33 cellular contexts compared by ENCODE assay signal in the genomic region with DNA sequence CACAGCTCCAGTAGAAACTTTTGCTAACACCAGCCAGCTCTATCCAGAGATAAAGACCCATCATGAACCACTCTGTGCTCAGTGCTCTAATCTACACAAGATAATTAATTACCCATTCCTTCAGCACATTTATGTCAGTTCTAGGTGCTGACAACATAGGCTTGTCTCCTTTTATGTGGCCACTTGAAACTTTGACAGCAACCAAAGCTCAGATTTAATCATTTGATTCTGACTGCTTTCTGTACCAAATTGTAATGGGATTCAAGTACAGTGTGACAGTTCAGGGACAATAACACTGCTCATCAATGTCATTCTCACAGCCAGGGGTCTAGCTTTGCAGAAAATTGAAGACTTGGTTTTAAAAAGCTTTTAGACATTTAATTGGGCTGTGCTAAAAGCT.
"Had no signal": no experiment of that assay in that cellular context is flagged by ENCODE, and none has a peak within 500 bp of the region (broad histone marks: within the 10 kb centered on the region; RNA-seq: fewer than 3 reads in every experiment).

No MANE protein-coding gene starts in this region.

- H3K36me3 Mint-ChIP-seq: activated naive CD4-positive, alpha-beta T cell treated with anti-CD3 and anti-CD28 coated beads, Interleukin-2, amount 10 ng/mL, durations not matched to agents 7 days and 5 days; activated naive CD8-positive, alpha-beta T cell treated with anti-CD3 and anti-CD28 coated beads for 36 hours; IgD-negative memory B cell; T-cell had no signal

- H3K4me3 Mint-ChIP-seq: activated CD8-positive, alpha-beta T cell treated with anti-CD3 and anti-CD28 coated beads for 36 hours; activated naive CD4-positive, alpha-beta T cell treated with anti-CD3 and anti-CD28 coated beads, Interleukin-2, amount 10 ng/mL, durations not matched to agents 7 days and 5 days; activated naive CD8-positive, alpha-beta T cell treated with anti-CD3 and anti-CD28 coated beads for 36 hours; activated T-cell treated with anti-CD3 and anti-CD28 coated beads, Interleukin-2, amount 50 U/mL, for 72 hours; IgD-negative memory B cell; T-cell had no signal

- H3K4me1 Mint-ChIP-seq: activated naive CD4-positive, alpha-beta T cell treated with anti-CD3 and anti-CD28 coated beads, Interleukin-2, amount 10 ng/mL, durations not matched to agents 7 days and 5 days; activated naive CD8-positive, alpha-beta T cell treated with anti-CD3 and anti-CD28 coated beads for 36 hours; IgD-negative memory B cell; T-cell had no signal

- H3K27me3 Mint-ChIP-seq: activated CD8-positive, alpha-beta T cell treated with anti-CD3 and anti-CD28 coated beads for 36 hours had no signal

- H3K9me3 Mint-ChIP-seq: activated CD8-positive, alpha-beta T cell treated with anti-CD3 and anti-CD28 coated beads for 36 hours; activated T-cell treated with anti-CD3 and anti-CD28 coated beads, Interleukin-2, amount 50 U/mL, for 72 hours; IgD-negative memory B cell had no signal

- ATAC-seq: activated CD8-positive, alpha-beta T cell treated with anti-CD3 and anti-CD28 coated beads for 36 hours; activated T-cell treated with anti-CD3 and anti-CD28 coated beads, Interleukin-2, amount 50 U/mL, for 72 hours; body of pancreas; Panc1; T-cell had no signal

- H3K4me3 ChIP-seq: body of pancreas, cardiac muscle cell, MG63, SJSA1 had no signal

- H3K9ac ChIP-seq: KMS-11 had no signal

- H3K27ac ChIP-seq: body of pancreas, cardiac muscle cell, KMS-11, SJSA1, VCaP had no signal

- H3K4me1 ChIP-seq: body of pancreas, SJSA1 had no signal

- H3K9me3 ChIP-seq: body of pancreas, MG63, SJSA1 had no signal

- DNase-seq: activated CD4-positive, alpha-beta T cell treated with anti-CD3 and anti-CD28 coated beads, Interleukin-2, amount 50 U/mL, for 1 hour; activated CD4-positive, CD25-positive, alpha-beta regulatory T cell; activated CD8-positive, alpha-beta memory T cell treated with anti-CD3 and anti-CD28 coated beads, Interleukin-2, amount 50 U/mL, for 4 hours; activated CD8-positive, alpha-beta T cell treated with anti-CD3 and anti-CD28 coated beads for 36 hours; activated gamma-delta T cell treated with Interleukin-2 at 50 U/mL for 16 hours; activated naive CD4-positive, alpha-beta T cell treated with anti-CD3 and anti-CD28 coated beads, Interleukin-2, amount 10 ng/mL, durations not matched to agents 7 days and 5 days; activated naive CD8-positive, alpha-beta T cell treated with anti-CD3 and anti-CD28 coated beads for 36 hours; activated T-cell treated with anti-CD3 and anti-CD28 coated beads, Interleukin-2, amount 50 U/mL, for 72 hours; aorta; body of pancreas; MG63; MV-4-11; NCI-H1092 treated with DMSO at 0.1 percent for 48 hours; NCI-H1436 treated with DMSO at 0.1 percent for 48 hours; NCI-H1930; NCI-H510A treated with DMSO at 0.1 percent for 48 hours; NCI-H69; NK-92 treated with Interleukin-12 subunit alpha and Interleukin-12 subunit beta, amount 100 ng/mL, for 24 hours; OCI-M1; Right ventricle myocardium superior; RPMI8226; T-cell; T-helper 2 cell; T1000 had no signal

- H3K36me3 ChIP-seq: cardiac muscle cell, MG63, SJSA1 had no signal

- FAIRE-seq: colon, TTC549 had no signal

- H3K27ac Mint-ChIP-seq: activated CD8-positive, alpha-beta T cell treated with anti-CD3 and anti-CD28 coated beads for 36 hours; activated naive CD4-positive, alpha-beta T cell treated with anti-CD3 and anti-CD28 coated beads, Interleukin-2, amount 10 ng/mL, durations not matched to agents 7 days and 5 days; activated naive CD8-positive, alpha-beta T cell treated with anti-CD3 and anti-CD28 coated beads for 36 hours; activated T-cell treated with anti-CD3 and anti-CD28 coated beads, Interleukin-2, amount 50 U/mL, for 72 hours; activated T-helper 2 cell treated with anti-CD3 and anti-CD28 coated beads, Interferon-gamma antibody, Interleukin-2, Interleukin-4, amounts not matched to agents 10 μg/mL and 5 μg/mL and 100 μg/mL, durations not matched to agents 14 hours and 24 hours and 36 hours; IgD-negative memory B cell; T-cell had no signal

- H3K27me3 ChIP-seq: body of pancreas, MG63, SJSA1 had no signal

- H3K4me2 ChIP-seq: KMS-11 had no signal
